17 cellular contexts compared by ENCODE assay signal in the genomic region with DNA sequence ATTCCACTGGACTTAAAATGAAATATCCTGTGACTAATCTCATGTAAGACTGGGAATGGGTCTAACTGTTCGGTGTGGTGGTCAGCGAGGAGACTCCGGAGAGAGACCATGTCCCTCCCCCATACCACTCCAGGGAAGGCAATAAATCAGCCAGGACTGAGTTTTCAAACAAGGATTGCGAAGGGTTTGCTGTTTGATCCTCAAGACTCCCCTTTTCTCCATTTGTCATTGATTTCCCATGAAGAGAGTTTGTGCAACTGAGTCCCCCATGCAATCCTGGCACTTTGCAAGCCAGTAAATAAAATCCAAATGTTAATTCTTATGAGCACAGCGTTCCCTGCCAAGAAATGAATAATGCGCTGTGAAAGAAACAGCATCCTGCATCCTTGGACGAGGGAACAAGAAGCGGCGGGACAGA.
"Had no signal": no experiment of that assay in that cellular context is flagged by ENCODE, and none has a peak within 500 bp of the region (broad histone marks: within the 10 kb centered on the region; RNA-seq: fewer than 3 reads in every experiment).

No MANE protein-coding gene starts in this region.

- H3K9me3 ChIP-seq: colonic mucosa, prostate gland had no signal

- H3K27me3 ChIP-seq: ascending aorta, cardiac muscle cell, colonic mucosa had no signal

- H3K36me3 Mint-ChIP-seq: activated naive CD8-positive, alpha-beta T cell treated with anti-CD3 and anti-CD28 coated beads for 36 hours; natural killer cell had no signal

- ATAC-seq: natural killer cell had no signal

- H3K4me1 ChIP-seq: ascending aorta, prostate gland had no signal

- H3K27ac Mint-ChIP-seq: activated naive CD8-positive, alpha-beta T cell treated with anti-CD3 and anti-CD28 coated beads for 36 hours; natural killer cell had no signal

- H3K27me3 Mint-ChIP-seq: activated naive CD8-positive, alpha-beta T cell treated with anti-CD3 and anti-CD28 coated beads for 36 hours had no signal

- H3K4me3 ChIP-seq: ascending aorta, cardiac muscle cell, colonic mucosa, prostate gland had no signal

- H3K36me3 ChIP-seq: ascending aorta, cardiac muscle cell, colonic mucosa, prostate gland had no signal

- H3K4me3 Mint-ChIP-seq: activated naive CD8-positive, alpha-beta T cell treated with anti-CD3 and anti-CD28 coated beads for 36 hours; natural killer cell had no signal

- DNase-seq: activated CD4-positive, alpha-beta T cell treated with anti-CD3 and anti-CD28 coated beads, Interleukin-2, amount 50 U/mL, for 4 hours; activated CD4-positive, CD25-positive, alpha-beta regulatory T cell treated with anti-CD3 and anti-CD28 coated beads, Interleukin-2, amount 50 U/mL, for 72 hours; activated naive CD8-positive, alpha-beta T cell treated with anti-CD3 and anti-CD28 coated beads for 36 hours; activated T-cell treated with anti-CD3 and anti-CD28 coated beads, Interleukin-2, amount 50 U/mL, for 1 hour; colonic mucosa; effector CD4-positive, alpha-beta T cell; hypothalamus; kidney glomerular epithelial cell; mammary epithelial cell; natural killer cell; occipital lobe; stimulated activated CD4-positive, alpha-beta T cell treated with anti-CD3 and anti-CD28 coated beads, Interleukin-15, amount 100 ng/mL, for 24 hours; stimulated activated CD4-positive, alpha-beta T cell treated with anti-CD3 and anti-CD28 coated beads, Interleukin-4, amount 100 ng/mL, for 24 hours; SW 1271 had no signal

- H3K27ac ChIP-seq: ascending aorta, cardiac muscle cell, colonic mucosa, prostate gland had no signal

- H3K4me1 Mint-ChIP-seq: activated naive CD8-positive, alpha-beta T cell treated with anti-CD3 and anti-CD28 coated beads for 36 hours; natural killer cell had no signal
